ENCODE assay signal across 31 cellular contexts in genomic region chr4:188329526-188329925, GRCh38.
"Had no signal": no experiment of that assay in that cellular context is flagged by ENCODE, and none has a peak within 500 bp of the region (broad histone marks: within the 10 kb centered on the region; RNA-seq: fewer than 3 reads in every experiment).

No MANE protein-coding gene starts in this region.

- H3K27ac ChIP-seq: adrenal gland, body of pancreas, epithelial cell of prostate had no signal

- H3K9me3 ChIP-seq: adrenal gland, body of pancreas had no signal

- ATAC-seq: activated CD4-positive, alpha-beta T cell treated with anti-CD3 and anti-CD28 coated beads for 36 hours; activated CD8-positive, alpha-beta memory T cell treated with anti-CD3 and anti-CD28 coated beads, Interleukin-2, amount 10 ng/mL, durations not matched to agents 7 days and 5 days; activated CD8-positive, alpha-beta T cell treated with anti-CD3 and anti-CD28 coated beads, Interleukin-2, amount 10 ng/mL, durations not matched to agents 7 days and 5 days; activated naive CD8-positive, alpha-beta T cell treated with anti-CD3 and anti-CD28 coated beads, Interleukin-2, amount 50 U/mL, for 24 hours; body of pancreas; effector memory CD8-positive, alpha-beta T cell had no signal

- H3K4me3 ChIP-seq: adrenal gland, body of pancreas had no signal

- FAIRE-seq: colon, endometrium, endothelial cell of umbilical vein, frontal cortex had no signal

- H3K36me3 ChIP-seq: adrenal gland had no signal

- H3K27me3 ChIP-seq: adrenal gland, body of pancreas had no signal

- DNase-seq: activated CD4-positive, alpha-beta memory T cell treated with anti-CD3 and anti-CD28 coated beads for 36 hours; activated CD4-positive, alpha-beta T cell treated with anti-CD3 and anti-CD28 coated beads for 36 hours; activated CD4-positive, alpha-beta T cell treated with anti-CD3 and anti-CD28 coated beads, Interleukin-2, amount 10 ng/mL, durations not matched to agents 24 days and 14 days; activated CD4-positive, CD25-positive, alpha-beta regulatory T cell; activated CD4-positive, CD25-positive, alpha-beta regulatory T cell treated with anti-CD3 and anti-CD28 coated beads, Interleukin-2, amount 50 U/mL, for 72 hours; activated CD8-positive, alpha-beta memory T cell treated with anti-CD3 and anti-CD28 coated beads, Interleukin-2, amount 10 ng/mL, durations not matched to agents 7 days and 5 days; activated CD8-positive, alpha-beta memory T cell treated with anti-CD3 and anti-CD28 coated beads, Interleukin-2, amount 50 U/mL, for 4 hours; activated CD8-positive, alpha-beta T cell treated with anti-CD3 and anti-CD28 coated beads, Interleukin-2, amount 10 ng/mL, durations not matched to agents 7 days and 5 days; activated effector memory CD4-positive, alpha-beta T cell treated with anti-CD3 and anti-CD28 coated beads, Interleukin-2, amount 50 U/mL, for 16 hours; activated naive CD4-positive, alpha-beta T cell treated with anti-CD3 and anti-CD28 coated beads for 36 hours; activated naive CD8-positive, alpha-beta T cell treated with anti-CD3 and anti-CD28 coated beads for 36 hours; activated naive CD8-positive, alpha-beta T cell treated with anti-CD3 and anti-CD28 coated beads, Interleukin-2, amount 50 U/mL, for 24 hours; activated T-cell treated with anti-CD3 and anti-CD28 coated beads, Interleukin-2, amount 50 U/mL, for 1 hour; activated T-cell treated with anti-CD3 and anti-CD28 coated beads, Interleukin-2, amount 50 U/mL, for 48 hours; adrenal gland; amygdala; aorta; body of pancreas; caudate nucleus; cortex of kidney; dermis blood vessel endothelial cell; effector CD4-positive, alpha-beta T cell; effector memory CD8-positive, alpha-beta T cell; foreskin fibroblast; head of caudate nucleus; T-helper 2 cell had no signal

- H3K4me1 ChIP-seq: adrenal gland, body of pancreas had no signal
